ENCODE assay signal across 1 cellular context in genomic region chr5:34074071-34074470, GRCh38.
TF ChIP-seq lines count a peak whose summit lies in the region.
"Not testable (repeated sequence)": the region's sequence is repeated elsewhere in the genome, so short reads cannot be mapped to it uniquely, and the experiment has no call there.

No MANE protein-coding gene starts in this region.

TF ChIP-seq in HepG2, 621 proteins besides CTCF, POLR2A, EP300 and RAD21:
- 0 out of 2 replicates have a peak, but pooled peaks have one; percentile 11 for TF ChIP-seq GATAD2A (CRISPR knock-in tag; IDR thresholded peaks at IDR 0.05)
- TF ChIP-seq SOX13 (IDR thresholded peaks at IDR 0.05), result not testable (repeated sequence)
- 0 out of 4 replicates have a peak, but pooled peaks of 1 of the 2 experiments have one; percentile 5 for TF ChIP-seq SOX13 (CRISPR knock-in tag; conservative IDR thresholded peaks at IDR 0.05 in 1 of 2, IDR thresholded peaks at IDR 0.05 in 1 of 2)
